In the genomic region with DNA sequence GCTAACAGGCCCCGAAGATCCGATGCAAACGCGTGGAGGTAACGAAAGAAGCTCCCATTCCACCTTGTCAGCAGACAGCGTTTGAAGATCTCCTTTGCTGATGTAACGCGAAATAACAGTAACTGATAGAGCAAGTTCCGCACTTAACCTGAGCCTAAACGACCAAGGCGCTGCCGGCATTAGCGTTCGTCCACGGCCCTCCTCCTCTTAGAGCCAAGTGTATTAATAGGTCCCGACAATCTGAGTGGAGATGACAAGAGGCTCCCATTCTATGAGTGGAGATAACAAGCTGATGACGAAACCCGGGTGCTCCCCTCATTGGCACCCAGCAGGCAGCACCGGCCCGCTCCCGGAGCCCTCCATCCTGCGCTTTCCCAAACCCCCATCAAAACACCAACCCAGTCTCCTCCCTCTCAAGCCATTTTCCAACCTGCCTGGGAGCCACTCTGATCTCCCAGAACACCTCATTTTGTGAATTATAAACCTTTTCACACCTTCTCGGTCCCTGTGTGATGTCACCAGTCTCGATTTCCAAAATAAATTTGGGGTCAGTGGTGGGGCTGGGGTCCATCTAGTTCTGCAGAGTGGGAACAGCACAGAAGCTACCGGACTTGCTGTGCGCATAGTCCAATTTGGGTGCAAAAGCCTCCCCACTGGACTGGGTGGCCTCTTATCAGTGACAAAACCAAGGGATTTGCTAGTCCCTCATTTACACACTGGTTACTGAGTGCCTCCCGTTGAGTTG, we compare ENCODE assay signal across 19 cellular contexts. TPM values are rescaled to one million over a fixed set of nuclear protein-coding genes. Genes with fewer than 3 reads are reported as not detected.
A peak's percentile ranks its signal among the peaks of the same experiment; 100 is the strongest.
DNase-seq lines count a peak whose midpoint lies in the region; ATAC-seq and TF ChIP-seq lines count a peak whose summit lies in the region.
"Had no signal": no experiment of that assay in that cellular context is flagged by ENCODE, and none has a peak within 500 bp of the region (broad histone marks: within the 10 kb centered on the region; RNA-seq: fewer than 3 reads in every experiment).

No MANE protein-coding gene starts in this region.

- no peak overlapping the region for H2AFZ ChIP-seq in OCI-LY7 (ENCODE audit: low read length)

- H3K4me2 ChIP-seq in BLaER1 treated with 17β-estradiol and CSF1 and Interleukin-3, amounts not matched to agents 10 nM and 100 nM = peak overlapping the region in 8 of 11 experiments; percentile 75 to 95 (median 88); a peak in 8 of 22 replicates
- H3K4me2 ChIP-seq in OCI-LY7 (ENCODE audit: low read length) = no peak overlapping the region

- CTCF ChIA-PET in CD4-positive, alpha-beta T cell (lab: Charles Lee) = interaction anchor here (3.6 kb wide), 1 partner anchor 120 kb away, joined by 20 read pairs; a partner anchor contains a TSS
- CTCF ChIA-PET in OCI-LY7 (lab: Charles Lee; ENCODE audit: unreplicated experiment) = no interaction called here

- H3K9me3 Mint-ChIP-seq in CD4-positive, alpha-beta T cell = no peaks in the 10 kb centered on the region
- H3K9me3 Mint-ChIP-seq in activated T-helper 17 cell treated with anti-CD3 and anti-CD28 coated beads, Interleukin-2, amount 50 U/mL, for 72 hours = no peaks in the 10 kb centered on the region
- H3K9me3 Mint-ChIP-seq in neural crest cell = no peaks in the 10 kb centered on the region

- POLR2A ChIA-PET in CD4-positive, alpha-beta T cell (lab: Charles Lee) = interaction anchor here (4.7 kb wide), 1 partner anchor 25 kb away, joined by 175 read pairs; no protein-coding TSS in a partner anchor
- POLR2A ChIA-PET in OCI-LY7 (lab: Charles Lee) = no interaction called here

- BruUV-seq in OCI-LY7 (replicated peaks; lab: Mats Ljungman, UMichigan) = no TSS peak

- H3K4me1 Mint-ChIP-seq in CD4-positive, alpha-beta T cell (ENCODE audit: low read depth) = peaks cover 36% of the 10 kb centered on the region
- peaks cover 37% of the 10 kb centered on the region for H3K4me1 Mint-ChIP-seq in activated T-helper 17 cell treated with anti-CD3 and anti-CD28 coated beads, Interleukin-2, amount 50 U/mL, for 72 hours
- H3K4me1 Mint-ChIP-seq in neural crest cell = peaks cover 49% of the 10 kb centered on the region

- peak overlapping the region; percentile 22 for H3K4me3 Mint-ChIP-seq in CD4-positive, alpha-beta T cell
- peak overlapping the region; percentile 81 for H3K4me3 Mint-ChIP-seq in activated T-helper 17 cell treated with anti-CD3 and anti-CD28 coated beads, Interleukin-2, amount 50 U/mL, for 72 hours
- peak overlapping the region; percentile 43 for H3K4me3 Mint-ChIP-seq in neural crest cell

- ATAC-seq in CD4-positive, alpha-beta T cell (ENCODE audit: poor library complexity) = no peak
- no peak for ATAC-seq in activated T-helper 17 cell treated with anti-CD3 and anti-CD28 coated beads, Interleukin-2, amount 50 U/mL, for 72 hours (replicated peaks)
- ATAC-seq in GM21390 (IDR thresholded peaks at IDR 0.05; ENCODE audit: unreplicated experiment) = no peak
- ATAC-seq: activated CD8-positive, alpha-beta memory T cell treated with anti-CD3 and anti-CD28 coated beads, Interleukin-2, amount 10 ng/mL, durations not matched to agents 7 days and 5 days; left cardiac atrium had no signal

- in situ Hi-C loops in G401 (cut with HindIII; ENCODE audit: low sequenced_read_pairs) = no loop called here

- H3K9ac ChIP-seq in BLaER1 treated with 17β-estradiol and CSF1 and Interleukin-3, amounts not matched to agents 10 nM and 100 nM = peak overlapping the region in 1 of 11 experiments; percentile 94; a peak in 3 of 22 replicates

- no peaks in the 10 kb centered on the region for H3K27me3 ChIP-seq in BLaER1 treated with 17β-estradiol and CSF1 and Interleukin-3, amounts not matched to agents 10 nM and 100 nM
- H3K27me3 ChIP-seq in CD4-positive, alpha-beta T cell (ENCODE audit: control insufficient read depth, insufficient read depth, low read length) = no peaks in the 10 kb centered on the region
- H3K27me3 ChIP-seq: BE2C, testis had no signal

- no peaks in the 10 kb centered on the region for H4K20me1 ChIP-seq in BLaER1 treated with 17β-estradiol and CSF1 and Interleukin-3, amounts not matched to agents 10 nM and 100 nM
- H4K20me1 ChIP-seq in OCI-LY7 (ENCODE audit: insufficient read depth, low read length) = no peaks in the 10 kb centered on the region

- peaks cover 20% of the 10 kb centered on the region; the same call in 1 of the 2 replicates for H3K79me2 ChIP-seq in OCI-LY7 (ENCODE audit: insufficient read depth, low read depth, low read length)

- H3K9me2 ChIP-seq in OCI-LY7 (ENCODE audit: insufficient read depth, low read length) = no peaks in the 10 kb centered on the region

- peaks cover 5% of the 10 kb centered on the region for H3K27me3 Mint-ChIP-seq in CD4-positive, alpha-beta T cell
- H3K27me3 Mint-ChIP-seq in activated T-helper 17 cell treated with anti-CD3 and anti-CD28 coated beads, Interleukin-2, amount 50 U/mL, for 72 hours = no peaks in the 10 kb centered on the region
- H3K27me3 Mint-ChIP-seq in neural crest cell (ENCODE audit: low read depth) = peaks cover 18% of the 10 kb centered on the region
- H3K27me3 Mint-ChIP-seq: activated CD8-positive, alpha-beta memory T cell treated with anti-CD3 and anti-CD28 coated beads, Interleukin-2, amount 10 ng/mL, durations not matched to agents 7 days and 5 days had no signal

- no peak for TF ChIP-seq CTCF in CD4-positive, alpha-beta T cell (IDR thresholded peaks at IDR 0.05)
- TF ChIP-seq CTCF in neural crest cell (conservative IDR thresholded peaks at IDR 0.05) (no peak), OCI-LY7 (conservative IDR thresholded peaks at IDR 0.05; ENCODE audit: low read length) (no peak)

- DNase-seq in CD4-positive, alpha-beta T cell = no peak
- DNase-seq in neural crest cell (ENCODE audit: low read depth, low spot score) = no peak
- no peak for DNase-seq in OCI-LY7 (ENCODE audit: low spot score)
- DNase-seq in G401 (ENCODE audit: low spot score) = no peak
- DNase-seq: activated CD4-positive, CD25-positive, alpha-beta regulatory T cell; activated CD8-positive, alpha-beta memory T cell treated with anti-CD3 and anti-CD28 coated beads, Interleukin-2, amount 10 ng/mL, durations not matched to agents 7 days and 5 days; activated naive CD4-positive, alpha-beta T cell; BE2C; DMS79; left cardiac atrium; midbrain; NCI-H1417 treated with DMSO at 0.1 percent for 48 hours; NK-92 treated with Interleukin-12 subunit alpha and Interleukin-12 subunit beta, amount 100 ng/mL, for 24 hours; Right ventricle myocardium superior; testis had no signal

- H3K4me1 ChIP-seq in BLaER1 treated with 17β-estradiol and CSF1 and Interleukin-3, amounts not matched to agents 10 nM and 100 nM = peaks cover 44 to 68% (median 60%) of the 10 kb centered on the region in 10 experiments
- H3K4me1 ChIP-seq in OCI-LY7 (ENCODE audit: insufficient read depth, low read length, poor library complexity, severe bottlenecking) = peaks cover 27% of the 10 kb centered on the region

- peaks cover 13% of the 10 kb centered on the region for H3K36me3 Mint-ChIP-seq in CD4-positive, alpha-beta T cell (ENCODE audit: low read depth)
- H3K36me3 Mint-ChIP-seq in activated T-helper 17 cell treated with anti-CD3 and anti-CD28 coated beads, Interleukin-2, amount 50 U/mL, for 72 hours (ENCODE audit: low read depth) = peaks cover 32% of the 10 kb centered on the region
- H3K36me3 Mint-ChIP-seq in neural crest cell (ENCODE audit: low read depth) = peaks cover 19% of the 10 kb centered on the region

- intact Hi-C loops in CD4-positive, alpha-beta T cell (cut with DNase I, micrococcal nuclease) = loop anchor here in 1 of 2 experiments (5.0 to 10.0 kb wide), 2 partner anchors 34 to 539 kb away; a partner anchor contains a TSS
- intact Hi-C loops in OCI-LY7 (cut with micrococcal nuclease; ENCODE audit: unreplicated experiment) = no loop called here

- peak overlapping the region; percentile 38 for H3K27ac Mint-ChIP-seq in CD4-positive, alpha-beta T cell
- peak overlapping the region; percentile 60 for H3K27ac Mint-ChIP-seq in activated T-helper 17 cell treated with anti-CD3 and anti-CD28 coated beads, Interleukin-2, amount 50 U/mL, for 72 hours
- H3K27ac Mint-ChIP-seq in neural crest cell (ENCODE audit: unreplicated experiment) = peak overlapping the region; percentile 5

- H3K9me3 ChIP-seq in BLaER1 treated with 17β-estradiol and CSF1 and Interleukin-3, amounts not matched to agents 10 nM and 100 nM (replicated peaks in 1 of 11) = no peaks in the 10 kb centered on the region
- H3K9me3 ChIP-seq in CD4-positive, alpha-beta T cell (ENCODE audit: control insufficient read depth, low read length) = no peaks in the 10 kb centered on the region
- H3K9me3 ChIP-seq in OCI-LY7 (ENCODE audit: low read length) = no peaks in the 10 kb centered on the region
- H3K9me3 ChIP-seq: BE2C, testis had no signal

- peak overlapping the region in 8 of 11 experiments; percentile 0 to 100 (median 98); a peak in 10 of 22 replicates for H3K27ac ChIP-seq in BLaER1 treated with 17β-estradiol and CSF1 and Interleukin-3, amounts not matched to agents 10 nM and 100 nM
- H3K27ac ChIP-seq in CD4-positive, alpha-beta T cell (ENCODE audit: low read depth, low read length) = no peak overlapping the region
- no peak overlapping the region for H3K27ac ChIP-seq in OCI-LY7 (ENCODE audit: low read depth, low read length, poor library complexity, severe bottlenecking)
- H3K27ac ChIP-seq: coronary artery, testis had no signal

- H3K4me3 ChIP-seq in BLaER1 treated with 17β-estradiol and CSF1 and Interleukin-3, amounts not matched to agents 10 nM and 100 nM = no peak overlapping the region
- no peak overlapping the region for H3K4me3 ChIP-seq in OCI-LY7 (ENCODE audit: low read depth, low read length, poor library complexity, severe bottlenecking)
- H3K4me3 ChIP-seq: coronary artery, testis had no signal

- no peaks in the 10 kb centered on the region for H3K36me3 ChIP-seq in BLaER1 treated with 17β-estradiol and CSF1 and Interleukin-3, amounts not matched to agents 10 nM and 100 nM
- no peaks in the 10 kb centered on the region for H3K36me3 ChIP-seq in OCI-LY7 (ENCODE audit: insufficient read depth, low read length)
- H3K36me3 ChIP-seq: BE2C had no signal

RNA-seq across cellular contexts. Expression of a gene that starts 35.4 kb away (rescaled TPM):
- total RNA-seq in CD4-positive, alpha-beta T cell = 1 to 10 TPM; 2.4 to 2.9 TPM
- 1 to 10 TPM; 1.7 to 2.5 TPM for total RNA-seq in activated T-helper 17 cell treated with anti-CD3 and anti-CD28 coated beads, Interleukin-2, amount 50 U/mL, for 72 hours
- total RNA-seq in neural crest cell = 13.8 and 14.2 TPM in 2 replicates
- 0.64 and 1.4 TPM in 2 replicates for total RNA-seq in OCI-LY7 (2014; rRNA removed; shearing (Covaris generic))
- total RNA-seq in OCI-LY7 (2022) = 0.72 and 0.83 TPM in 2 replicates
- total RNA-seq in G401 (2014; rRNA removed; shearing (Covaris generic)) = 16.7 and 17.6 TPM in 2 replicates

Comparison
In these comparisons a context has a peak if more than half of its experiments do, and no peak if none do; other contexts are left out.
1. H3K27ac ChIP-seq: peak in BLaER1 treated with 17β-estradiol and CSF1 and Interleukin-3, amounts not matched to agents 10 nM and 100 nM (8 of 11); none in CD4-positive, alpha-beta T cell (single experiment) and OCI-LY7 (single experiment).
2. H3K27ac Mint-ChIP-seq: peak in every context shown above with its lines; median percentile 60 in activated T-helper 17 cell treated with anti-CD3 and anti-CD28 coated beads, Interleukin-2, amount 50 U/mL, for 72 hours; 38 in CD4-positive, alpha-beta T cell; 5 in neural crest cell.
3. H3K4me3 Mint-ChIP-seq: peak in every context shown above with its lines; median percentile 81 in activated T-helper 17 cell treated with anti-CD3 and anti-CD28 coated beads, Interleukin-2, amount 50 U/mL, for 72 hours; 43 in neural crest cell; 22 in CD4-positive, alpha-beta T cell.